9 cellular contexts compared by ENCODE assay signal in the genomic region with DNA sequence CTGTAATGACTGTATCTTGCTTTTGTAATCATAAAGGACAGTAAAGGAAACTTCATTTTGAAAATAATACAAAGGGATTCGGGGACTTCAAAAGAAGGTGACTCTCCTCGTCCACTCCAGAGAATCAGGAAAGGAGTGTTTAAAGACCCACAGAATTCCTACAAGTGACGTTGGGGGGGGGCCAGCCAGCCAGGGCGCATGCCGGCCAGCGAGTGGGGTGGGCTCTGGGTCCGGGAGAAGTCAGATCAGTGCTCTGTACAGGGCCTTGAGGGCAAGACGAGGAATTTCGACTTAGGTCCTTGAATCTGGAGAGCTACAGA. TPM values are rescaled to one million over a fixed set of nuclear protein-coding genes. Genes with fewer than 3 reads are reported as not detected.
A peak's percentile ranks its signal among the peaks of the same experiment; 100 is the strongest.
DNase-seq lines count a peak whose midpoint lies in the region; ATAC-seq and TF ChIP-seq lines count a peak whose summit lies in the region.
"Had no signal": no experiment of that assay in that cellular context is flagged by ENCODE, and none has a peak within 500 bp of the region (broad histone marks: within the 10 kb centered on the region; RNA-seq: fewer than 3 reads in every experiment).

No MANE protein-coding gene starts in this region.

- H2AFZ ChIP-seq in PC-9 = no peak overlapping the region

- peak overlapping the region; percentile 72 for H3K4me3 Mint-ChIP-seq in osteocyte (ENCODE audit: unreplicated experiment)

- peaks cover 36% of the 10 kb centered on the region; the same call in 1 of the 2 replicates for H3F3A ChIP-seq in PC-9 (ENCODE audit: insufficient read depth, low read depth)

- no peaks in the 10 kb centered on the region for H3K36me3 Mint-ChIP-seq in osteocyte (ENCODE audit: unreplicated experiment)

- peaks cover 39% of the 10 kb centered on the region for H3K79me2 ChIP-seq in PC-9 (ENCODE audit: low read depth)

- no peaks in the 10 kb centered on the region for H3K27me3 ChIP-seq in BJ (ENCODE audit: control insufficient read depth, insufficient read depth, low read length)
- H3K27me3 ChIP-seq in PC-9 (ENCODE audit: insufficient read depth, low read depth) = no peaks in the 10 kb centered on the region

- peaks cover 60% of the 10 kb centered on the region for H3K4me1 ChIP-seq in PC-9 (replicated peaks; ENCODE audit: insufficient read depth)

- no peaks in the 10 kb centered on the region for H3K9me3 ChIP-seq in PC-9 (ENCODE audit: insufficient read depth, low read depth)

- H3K4me3 ChIP-seq in BJ (ENCODE audit: low read depth, low read length) (peak overlapping the region; percentile 73), PC-9 (no peak overlapping the region), epithelial cell of esophagus (ENCODE audit: low read length) (peak overlapping the region; percentile 41)

- no peaks in the 10 kb centered on the region for H3K27me3 Mint-ChIP-seq in osteocyte (ENCODE audit: unreplicated experiment)

- H3K27ac Mint-ChIP-seq in osteocyte (ENCODE audit: unreplicated experiment) = peak overlapping the region; percentile 88

- H3K4me2 ChIP-seq in PC-9 = peak overlapping the region; percentile 78; the same call in 1 of the 2 replicates

- BruUV-seq in PC-9 (replicated peaks; lab: Mats Ljungman, UMichigan) = no TSS peak

- intact Hi-C loops in PC-9 (cut with micrococcal nuclease; ENCODE audit: unreplicated experiment) = loop anchor here (5.0 kb wide), 1 partner anchor 268 kb away; no protein-coding TSS in a partner anchor

- no peaks in the 10 kb centered on the region for H3K9me3 Mint-ChIP-seq in osteocyte (ENCODE audit: unreplicated experiment)

- no peaks in the 10 kb centered on the region for H4K20me1 ChIP-seq in PC-9 (ENCODE audit: insufficient read depth)

- peaks cover 43% of the 10 kb centered on the region for H3K4me1 Mint-ChIP-seq in osteocyte (ENCODE audit: unreplicated experiment)

- DNase-seq in BJ (ENCODE audit: low read depth) (no peak), PC-9 (no peak), epithelial cell of esophagus (ENCODE audit: low read depth) (no peak), osteocyte (ENCODE audit: extremely low spot score, unreplicated experiment) (no peak), HPDE6-E6E7 (ENCODE audit: extremely low spot score) (no peak), occipital lobe (lab: John Stamatoyannopoulos, UW) (no peak)
- no peak for DNase-seq in effector CD8-positive, alpha-beta T cell (lab: John Stamatoyannopoulos, UW)
- DNase-seq: NCI-H226 had no signal

- CTCF ChIA-PET in BJ (lab: Yijun Ruan, JAX) (interaction anchor here (0.8 to 11.6 kb wide), 4 partner anchors 9 to 211 kb away, joined by 3 to 202 read pairs (median 22); no protein-coding TSS in a partner anchor), PC-9 (lab: Charles Lee) (interaction anchor here (0.7 to 0.8 kb wide), 2 partner anchors 10 to 23 kb away, joined by 3 to 5 read pairs; no protein-coding TSS in a partner anchor)

- no peaks in the 10 kb centered on the region for H3K36me3 ChIP-seq in BJ (ENCODE audit: control insufficient read depth, insufficient read depth, low read length)
- H3K36me3 ChIP-seq in PC-9 (ENCODE audit: low read depth) = peaks cover 8% of the 10 kb centered on the region; the same call in 1 of the 2 replicates

- no peaks in the 10 kb centered on the region for H3K9me2 ChIP-seq in PC-9 (ENCODE audit: insufficient read depth)

- TF ChIP-seq CTCF in BJ (IDR thresholded peaks at IDR 0.05; ENCODE audit: insufficient read depth, low read depth, low read length) (no peak), PC-9 (conservative IDR thresholded peaks at IDR 0.05) (no peak), epithelial cell of esophagus (IDR thresholded peaks at IDR 0.05; ENCODE audit: insufficient read depth, low read depth, low read length, missing control alignments) (no peak), osteocyte (IDR thresholded peaks at IDR 0.05) (no peak)

- POLR2A ChIA-PET in BJ (lab: Charles Lee) = no interaction called here
- POLR2A ChIA-PET in PC-9 (lab: Charles Lee; ENCODE audit: unreplicated experiment) = interaction anchor here (0.7 kb wide), 1 partner anchor 81 kb away, joined by 3 read pairs; no protein-coding TSS in a partner anchor

- ATAC-seq in HG02973 (IDR thresholded peaks at IDR 0.05; ENCODE audit: unreplicated experiment) = no peak

- H3K27ac ChIP-seq in PC-9 = no peak overlapping the region

RNA-seq across cellular contexts. Expression of a gene that starts 1.0 kb away (rescaled TPM):
- 86.0 and 91.2 TPM in 2 replicates for polyA plus RNA-seq in BJ (2011; rRNA removed)
- polyA minus RNA-seq in BJ (2011; rRNA and poly(A)+ RNA removed) = 33.3 and 44.2 TPM in 2 replicates
- total RNA-seq in PC-9 (2021) = 319 and 374 TPM in 2 replicates
- 77.1 and 84.5 TPM in 2 replicates for total RNA-seq in osteocyte
- total RNA-seq in occipital lobe = 29.5 TPM
